23 cellular contexts compared by ENCODE assay signal in genomic region chr20:3971145-3971544, GRCh38.
"Had no signal": no experiment of that assay in that cellular context is flagged by ENCODE, and none has a peak within 500 bp of the region (broad histone marks: within the 10 kb centered on the region; RNA-seq: fewer than 3 reads in every experiment).

No MANE protein-coding gene starts in this region.

- H3K27me3 ChIP-seq: brain microvascular endothelial cell, esophagus squamous epithelium, transverse colon had no signal

- H3K27ac Mint-ChIP-seq: activated CD8-positive, alpha-beta T cell treated with anti-CD3 and anti-CD28 coated beads for 36 hours; activated T-helper 17 cell treated with anti-CD3 and anti-CD28 coated beads, Interleukin-2, amount 50 U/mL, for 72 hours; stimulated activated naive B cell treated with anti-CD40 and anti-IgM and Interleukin-4, amounts not matched to agents 10 μg/mL and 1 μg/mL and 100 μg/mL, for 72 hours had no signal

- H3K4me3 ChIP-seq: coronary artery, esophagus squamous epithelium, psoas muscle, transverse colon had no signal

- H3K27me3 Mint-ChIP-seq: activated CD8-positive, alpha-beta T cell treated with anti-CD3 and anti-CD28 coated beads for 36 hours; activated T-helper 17 cell treated with anti-CD3 and anti-CD28 coated beads, Interleukin-2, amount 50 U/mL, for 72 hours; naive B cell; stimulated activated naive B cell treated with anti-CD40 and anti-IgM and Interleukin-4, amounts not matched to agents 10 μg/mL and 1 μg/mL and 100 μg/mL, for 72 hours had no signal

- DNase-seq: activated CD4-positive, alpha-beta T cell treated with anti-CD3 and anti-CD28 coated beads for 1 hour; activated CD4-positive, alpha-beta T cell treated with anti-CD3 and anti-CD28 coated beads, Interleukin-2, amount 50 U/mL, for 1 hour; activated CD8-positive, alpha-beta T cell treated with anti-CD3 and anti-CD28 coated beads for 36 hours; activated gamma-delta T cell treated with Interleukin-2 at 50 U/mL for 16 hours; activated naive CD4-positive, alpha-beta T cell treated with anti-CD3 and anti-CD28 coated beads, Interleukin-2, amount 50 U/mL, for 16 hours; activated T-cell treated with anti-CD3 and anti-CD28 coated beads, Interleukin-2, amount 50 U/mL, for 4 hours; amniotic stem cell; brain microvascular endothelial cell; esophagus squamous epithelium; islet precursor cell; left ventricle myocardium superior; naive B cell; nucleus accumbens; psoas muscle; stimulated activated CD4-positive, alpha-beta T cell treated with anti-CD3 and anti-CD28 coated beads, Interleukin-15, amount 100 ng/mL, for 24 hours; stimulated activated CD4-positive, alpha-beta T cell treated with anti-CD3 and anti-CD28 coated beads, Interleukin-2, amount 100 ng/mL, for 24 hours; stimulated activated naive B cell treated with anti-CD40 and anti-IgM and Interleukin-4, amounts not matched to agents 10 μg/mL and 1 μg/mL and 100 μg/mL, for 72 hours; T-helper 2 cell; transverse colon had no signal

- H3K4me1 ChIP-seq: parathyroid adenoma, psoas muscle had no signal

- H3K9ac ChIP-seq: parathyroid adenoma had no signal

- ATAC-seq: activated CD8-positive, alpha-beta T cell treated with anti-CD3 and anti-CD28 coated beads for 36 hours; activated T-cell treated with anti-CD3 and anti-CD28 coated beads, Interleukin-2, amount 50 U/mL, for 4 hours; activated T-helper 17 cell treated with anti-CD3 and anti-CD28 coated beads, Interleukin-2, amount 50 U/mL, for 72 hours; left ventricle myocardium superior; psoas muscle; stimulated activated naive B cell treated with anti-CD40 and anti-IgM and Interleukin-4, amounts not matched to agents 10 μg/mL and 1 μg/mL and 100 μg/mL, for 72 hours had no signal

- H3K4me3 Mint-ChIP-seq: activated CD8-positive, alpha-beta T cell treated with anti-CD3 and anti-CD28 coated beads for 36 hours; activated T-cell treated with anti-CD3 and anti-CD28 coated beads, Interleukin-2, amount 50 U/mL, for 4 hours; activated T-helper 17 cell treated with anti-CD3 and anti-CD28 coated beads, Interleukin-2, amount 50 U/mL, for 72 hours; stimulated activated naive B cell treated with anti-CD40 and anti-IgM and Interleukin-4, amounts not matched to agents 10 μg/mL and 1 μg/mL and 100 μg/mL, for 72 hours had no signal

- H3K9me3 Mint-ChIP-seq: activated CD8-positive, alpha-beta T cell treated with anti-CD3 and anti-CD28 coated beads for 36 hours; activated T-cell treated with anti-CD3 and anti-CD28 coated beads, Interleukin-2, amount 50 U/mL, for 4 hours; activated T-helper 17 cell treated with anti-CD3 and anti-CD28 coated beads, Interleukin-2, amount 50 U/mL, for 72 hours; stimulated activated naive B cell treated with anti-CD40 and anti-IgM and Interleukin-4, amounts not matched to agents 10 μg/mL and 1 μg/mL and 100 μg/mL, for 72 hours had no signal

- H3K36me3 ChIP-seq: brain microvascular endothelial cell, transverse colon had no signal

- H3K27ac ChIP-seq: brain microvascular endothelial cell, coronary artery, epithelial cell of prostate, esophagus squamous epithelium, parathyroid adenoma, psoas muscle, transverse colon had no signal

- H3K9me3 ChIP-seq: esophagus squamous epithelium, transverse colon had no signal
